In genomic region chr1:98459471-98459870, GRCh38 we compare ENCODE assay signal across 1 cellular context.
TF ChIP-seq lines count a peak whose summit lies in the region.

No MANE protein-coding gene starts in this region.

TF ChIP-seq in H1, 55 proteins besides CTCF, POLR2A, EP300 and RAD21 (continued from another document):
- no peak for TF ChIP-seq KDM5A (IDR thresholded peaks at IDR 0.05; ENCODE audit: low read length)
- TF ChIP-seq POU5F1 (IDR thresholded peaks at IDR 0.05; ENCODE audit: low read depth, low read length), result no peak
- no peak for TF ChIP-seq SAP30 (IDR thresholded peaks at IDR 0.05; ENCODE audit: insufficient read depth, insufficient replicate concordance, low read length)
- no peak for TF ChIP-seq BACH1 (IDR thresholded peaks at IDR 0.05; ENCODE audit: low read length)
- no peak for TF ChIP-seq SIRT6 (IDR thresholded peaks at IDR 0.05; ENCODE audit: low read length)
- TF ChIP-seq ATF3 (IDR thresholded peaks at IDR 0.05; ENCODE audit: insufficient read depth, low read depth, low read length), result no peak
- no peak for TF ChIP-seq TBP (IDR thresholded peaks at IDR 0.05; ENCODE audit: low read depth, low read length)
- TF ChIP-seq PHF8 (conservative IDR thresholded peaks at IDR 0.05; ENCODE audit: low read depth, low read length), result no peak
- no peak for TF ChIP-seq EGR1 (IDR thresholded peaks at IDR 0.05; ENCODE audit: borderline replicate concordance, low read depth, low read length)
- no peak for TF ChIP-seq GTF2F1 (IDR thresholded peaks at IDR 0.05; ENCODE audit: borderline replicate concordance, low read depth, low read length)
- no peak for TF ChIP-seq SP2 (IDR thresholded peaks at IDR 0.05; ENCODE audit: low read length)
- TF ChIP-seq SIX5 (IDR thresholded peaks at IDR 0.05; ENCODE audit: low read depth, low read length), result no peak
- no peak for TF ChIP-seq TEAD4 (IDR thresholded peaks at IDR 0.05; ENCODE audit: low read depth, low read length)
TF ChIP-seq in H1: peak in this region for 0.
